11 cellular contexts compared by ENCODE assay signal in genomic region chr11:47178737-47179654, GRCh38. TPM values are rescaled to one million over a fixed set of nuclear protein-coding genes. Genes with fewer than 3 reads are reported as not detected.
A peak's percentile ranks its signal among the peaks of the same experiment; 100 is the strongest.
DNase-seq lines count a peak whose midpoint lies in the region; ATAC-seq and TF ChIP-seq lines count a peak whose summit lies in the region.
"Had no signal": no experiment of that assay in that cellular context is flagged by ENCODE, and none has a peak within 500 bp of the region (broad histone marks: within the 10 kb centered on the region; RNA-seq: fewer than 3 reads in every experiment).

No MANE protein-coding gene starts in this region.

- TF ChIP-seq POLR2A in breast epithelium (IDR thresholded peaks at IDR 0.05) (no peak), uterus (IDR thresholded peaks at IDR 0.05) (no peak)

- H3K4me1 ChIP-seq in heart right ventricle (peaks cover 29 to 85% (median 63%) of the 10 kb centered on the region in 9 donors), breast epithelium (peaks cover 2 to 18% of the 10 kb centered on the region in 2 donors), uterus (peaks cover 3 to 27% of the 10 kb centered on the region in 2 donors), Karpas-422 (ENCODE audit: low read length) (peaks cover 23% of the 10 kb centered on the region)
- H3K4me1 ChIP-seq: SJCRH30 had no signal

- H3K27ac Mint-ChIP-seq in nephron = peak overlapping the region; percentile 9 to 40 (median 34)

- peaks cover 0 to 50% (median 5%) of the 10 kb centered on the region in 9 donors for H3K36me3 ChIP-seq in heart right ventricle
- H3K36me3 ChIP-seq in breast epithelium = no peaks in the 10 kb centered on the region
- H3K36me3 ChIP-seq in uterus = no peaks in the 10 kb centered on the region
- H3K36me3 ChIP-seq in Karpas-422 (ENCODE audit: insufficient read depth, low read length) = peaks cover 8% of the 10 kb centered on the region; the same call in 1 of the 2 replicates

- H3K4me1 Mint-ChIP-seq in nephron = peaks cover 19% of the 10 kb centered on the region

- H3K27me3 Mint-ChIP-seq in nephron (ENCODE audit: low read depth) = no peaks in the 10 kb centered on the region

- peak overlapping the region in 9 of 10 donors; percentile 92 to 100 (median 97) for H3K27ac ChIP-seq in heart right ventricle
- peak overlapping the region; percentile 98 to 99 for H3K27ac ChIP-seq in breast epithelium
- H3K27ac ChIP-seq in uterus = peak overlapping the region; percentile 98 to 99
- no peak overlapping the region for H3K27ac ChIP-seq in Karpas-422 (ENCODE audit: low read length)
- H3K27ac ChIP-seq: SJCRH30 had no signal

- no peaks in the 10 kb centered on the region for H3K9me2 ChIP-seq in Karpas-422 (replicated peaks; ENCODE audit: insufficient read depth, low read length)

- TF ChIP-seq CTCF in heart right ventricle (IDR thresholded peaks at IDR 0.05) (no peak), breast epithelium (IDR thresholded peaks at IDR 0.05) (no peak), nephron (IDR thresholded peaks at IDR 0.05; ENCODE audit: unreplicated experiment in 3 of 3) (no peak), uterus (IDR thresholded peaks at IDR 0.05) (no peak)

- H3K9ac ChIP-seq in Karpas-422 (ENCODE audit: low read length) = no peak overlapping the region

- no peak overlapping the region for H3K4me3 ChIP-seq in heart right ventricle
- H3K4me3 ChIP-seq in breast epithelium = no peak overlapping the region
- H3K4me3 ChIP-seq in uterus = no peak overlapping the region
- H3K4me3 ChIP-seq in Karpas-422 (ENCODE audit: low read length) = no peak overlapping the region
- H3K4me3 ChIP-seq: SJCRH30 had no signal

- DNase-seq in heart right ventricle = no peak
- no peak for DNase-seq in Right ventricle myocardium inferior (ENCODE audit: missing footprints)
- DNase-seq in breast epithelium (ENCODE audit: low spot score in 2 of 2) = no peak
- no peak for DNase-seq in uterus
- no peak for DNase-seq in Karpas-422
- DNase-seq: effector memory CD4-positive, alpha-beta T cell had no signal

- 92% methylated on average over 23 of the region's 23 CpGs for WGBS in heart right ventricle, 2 donors

- H3K79me2 ChIP-seq in Karpas-422 (ENCODE audit: low read length) = peaks cover 24% of the 10 kb centered on the region

- ATAC-seq in heart right ventricle (no peak), Right ventricle myocardium inferior (no peak), HG03095 (IDR thresholded peaks at IDR 0.05; ENCODE audit: unreplicated experiment) (no peak), HG02884 (IDR thresholded peaks at IDR 0.05; ENCODE audit: unreplicated experiment) (no peak)

- H3K36me3 Mint-ChIP-seq in nephron (ENCODE audit: low read depth) = peaks cover 9% of the 10 kb centered on the region

- intact Hi-C loops in heart right ventricle (cut with DNase I) (loop anchor here (2.0 to 10.0 kb wide), 9 partner anchors 33 to 228 kb away; partner anchors contain the start of genes NR1H3 (in 5 of the 10), ACP2 (in 1 of the 10), DDB2 (in 1 of the 10) and SLC39A13 (in 1 of the 10)), Right ventricle myocardium inferior (cut with DNase I) (loop anchor here (5.0 kb wide), 2 partner anchors 33 to 68 kb away; partner anchors contain the start of genes ACP2 and DDB2), breast epithelium (cut with DNase I; ENCODE audit: low total_unique reads) (no loop called here), uterus (cut with DNase I; ENCODE audit: low total_unique reads) (loop anchor here (10.0 kb wide), 1 partner anchor 86 kb away; no protein-coding TSS in a partner anchor)

- H3K27me3 ChIP-seq in heart right ventricle (peaks cover 0 to 8% (median 0%) of the 10 kb centered on the region in 7 donors), breast epithelium (no peaks in the 10 kb centered on the region), uterus (no peaks in the 10 kb centered on the region), Karpas-422 (ENCODE audit: low read length) (no peaks in the 10 kb centered on the region)
- H3K27me3 ChIP-seq: SJCRH30 had no signal

- peaks cover 12% of the 10 kb centered on the region for H4K20me1 ChIP-seq in Karpas-422 (ENCODE audit: insufficient read depth, low read depth, low read length)

- peak overlapping the region; percentile 4 to 70 (median 69) for H3K4me3 Mint-ChIP-seq in nephron

- H2AFZ ChIP-seq in Karpas-422 (ENCODE audit: low read length) = no peak overlapping the region

- H3K4me2 ChIP-seq in Karpas-422 (ENCODE audit: low read depth, low read length, poor library complexity, severe bottlenecking) = no peak overlapping the region

- H3K9me3 ChIP-seq in heart right ventricle (no peaks in the 10 kb centered on the region), breast epithelium (no peaks in the 10 kb centered on the region), uterus (no peaks in the 10 kb centered on the region), Karpas-422 (ENCODE audit: low read length) (no peaks in the 10 kb centered on the region)
- H3K9me3 ChIP-seq: neutrophil, SJCRH30 had no signal

- no peaks in the 10 kb centered on the region for H3K9me3 Mint-ChIP-seq in nephron

RNA-seq across cellular contexts. Expression of gene ARFGAP2, which starts 2.3 kb away (rescaled TPM):
- total RNA-seq in heart right ventricle = 10 to 100 TPM; 55.7 to 69.7 (median 62.9) TPM
- 10 to 100 TPM; 47.8 to 70.2 TPM for polyA plus RNA-seq in heart right ventricle
- total RNA-seq in Right ventricle myocardium inferior = 45.8 TPM
- 100 to 1,000 TPM; 139 to 183 (median 175) TPM for total RNA-seq in breast epithelium
- total RNA-seq in uterus = 100 to 1,000 TPM in 3 of 4 donors, 10 to 100 TPM in 1; 57.4 to 243 (median 151) TPM
- 68.6 and 139 TPM in 2 replicates for total RNA-seq in Karpas-422 (2014; rRNA removed; shearing (Covaris generic); ENCODE audit: low replicate concordance)

RNA-seq across cellular contexts. Expression of gene PACSIN3, which starts 7.2 kb away (rescaled TPM):
- total RNA-seq in heart right ventricle (100 to 1,000 TPM; 146 to 335 (median 257) TPM), Right ventricle myocardium inferior (177 TPM), breast epithelium (10 to 100 TPM in 2 of 3 donors, 1 to 10 TPM in 1; 9.9 to 47.3 (median 33.1) TPM), uterus (10 to 100 TPM; 28.1 to 80.3 (median 47.1) TPM)
- polyA plus RNA-seq in heart right ventricle = 100 to 1,000 TPM; 163 to 209 TPM
- total RNA-seq in Karpas-422 (2014; rRNA removed; shearing (Covaris generic); ENCODE audit: low replicate concordance) = 1.1 and 5.9 TPM in 2 replicates

RNA-seq across cellular contexts. Expression of gene DDB2, which starts 35.8 kb away (rescaled TPM):
- total RNA-seq in heart right ventricle (10 to 100 TPM in 4 of 10 donors, 1 to 10 TPM in 6; 6.4 to 22.5 (median 8.3) TPM), Right ventricle myocardium inferior (10.3 TPM), breast epithelium (10 to 100 TPM; 31.2 to 44.5 (median 39.3) TPM), uterus (10 to 100 TPM; 13.8 to 65.9 (median 23.8) TPM)
- 10 to 100 TPM in 1 of 2 donors, 1 to 10 TPM in 1; 8.1 to 30.6 TPM for polyA plus RNA-seq in heart right ventricle
- total RNA-seq in Karpas-422 (2014; rRNA removed; shearing (Covaris generic); ENCODE audit: low replicate concordance) = 21.1 and 26.4 TPM in 2 replicates
